In genomic region chr11:37076866-37077265, GRCh38 we compare ENCODE assay signal across 18 cellular contexts.
DNase-seq lines count a peak whose midpoint lies in the region; TF ChIP-seq lines count a peak whose summit lies in the region.
"Had no signal": no experiment of that assay in that cellular context is flagged by ENCODE, and none has a peak within 500 bp of the region (broad histone marks: within the 10 kb centered on the region; RNA-seq: fewer than 3 reads in every experiment).

No MANE protein-coding gene starts in this region.

- no peaks in the 10 kb centered on the region for H3K36me3 ChIP-seq in breast epithelium

- no peaks in the 10 kb centered on the region for H3K36me3 Mint-ChIP-seq in MCF 10A (ENCODE audit: insufficient read depth, unreplicated experiment)

- no peaks in the 10 kb centered on the region for H3K9me3 Mint-ChIP-seq in MCF 10A (ENCODE audit: unreplicated experiment)
- H3K9me3 Mint-ChIP-seq: H9 had no signal

- no peaks in the 10 kb centered on the region for H3K27me3 ChIP-seq in breast epithelium

- H3K27ac ChIP-seq in breast epithelium, result no peak overlapping the region
- H3K27ac ChIP-seq in substantia nigra (ENCODE audit: low read depth, low read length, poor library complexity, severe bottlenecking), result no peak overlapping the region

- CTCF ChIA-PET in MCF 10A (lab: Yijun Ruan, JAX), result no interaction called here

- no peak overlapping the region for H3K4me3 ChIP-seq in breast epithelium
- H3K4me3 ChIP-seq: GM12878 had no signal

- no peak overlapping the region for H3K27ac Mint-ChIP-seq in MCF 10A (ENCODE audit: low read depth, unreplicated experiment)
- H3K27ac Mint-ChIP-seq: B cell; CD4-positive, alpha-beta T cell; H9 had no signal

- no peak for TF ChIP-seq POLR2A in breast epithelium (IDR thresholded peaks at IDR 0.05)

- no peaks in the 10 kb centered on the region for H3K9me3 ChIP-seq in breast epithelium

- H3K4me1 Mint-ChIP-seq in MCF 10A (ENCODE audit: insufficient read depth, unreplicated experiment), result no peaks in the 10 kb centered on the region
- H3K4me1 Mint-ChIP-seq: B cell had no signal

- TF ChIP-seq CTCF in MCF 10A (IDR thresholded peaks at IDR 0.05; ENCODE audit: unreplicated experiment), result no peak
- TF ChIP-seq CTCF in breast epithelium (IDR thresholded peaks at IDR 0.05), result no peak

- no peak overlapping the region for H3K4me3 Mint-ChIP-seq in MCF 10A (ENCODE audit: unreplicated experiment)
- H3K4me3 Mint-ChIP-seq: B cell; CD4-positive, alpha-beta T cell; H9 had no signal

- intact Hi-C loops in MCF 10A (cut with micrococcal nuclease), result no loop called here
- intact Hi-C loops in breast epithelium (cut with DNase I; ENCODE audit: low total_unique reads), result no loop called here

- no TSS peak for BruUV-seq in MCF 10A (replicated peaks; lab: Mats Ljungman, UMichigan)

- DNase-seq in MCF 10A (ENCODE audit: unreplicated experiment), result peak; percentile 11
- DNase-seq in breast epithelium (ENCODE audit: low spot score in 2 of 2), result no peak
- peak; percentile 2 for DNase-seq in amniotic epithelial cell (ENCODE audit: low read depth)
- peak; percentile 8 for DNase-seq in iPS-NIHi11 (ENCODE audit: low spot score)
- DNase-seq in pons (ENCODE audit: low spot score), result no peak
- no peak for DNase-seq in activated effector memory CD4-positive, alpha-beta T cell treated with anti-CD3 and anti-CD28 coated beads, Interleukin-2, amount 50 U/mL, for 16 hours
- DNase-seq in substantia nigra (lab: John Stamatoyannopoulos, UW), result no peak
- DNase-seq: 8988T; ACHN; C1 segment of cervical spinal cord; Calu3; CD4-positive, alpha-beta T cell; DMS 273 treated with DMSO at 0.1 percent for 48 hours; DMS79; GOT3; H9 had no signal

- POLR2A ChIA-PET in MCF 10A (lab: Yijun Ruan, JAX), result interaction anchor here (0.6 to 0.7 kb wide), 2 partner anchors 78 to 1682 kb away, joined by 3 read pairs; no protein-coding TSS in a partner anchor

- no peaks in the 10 kb centered on the region for H3K4me1 ChIP-seq in breast epithelium

- no peaks in the 10 kb centered on the region for H3K27me3 Mint-ChIP-seq in MCF 10A (ENCODE audit: insufficient read depth, unreplicated experiment)
- H3K27me3 Mint-ChIP-seq: B cell; CD4-positive, alpha-beta T cell had no signal

Comparison
In these comparisons a context has a peak if more than half of its experiments do, and no peak if none do; other contexts are left out.
1. DNase-seq: peak in MCF 10A (single experiment), amniotic epithelial cell (single experiment) and iPS-NIHi11 (single experiment); none in breast epithelium (0 of 2), pons (single experiment), activated effector memory CD4-positive, alpha-beta T cell treated with anti-CD3 and anti-CD28 coated beads, Interleukin-2, amount 50 U/mL, for 16 hours (single experiment) and substantia nigra (0 of 49).